Comparison of ENCODE assay signal across 13 cellular contexts in genomic region chr3:2770451-2770850, GRCh38.
A peak's percentile ranks its signal among the peaks of the same experiment; 100 is the strongest.
DNase-seq lines count a peak whose midpoint lies in the region; ATAC-seq, FAIRE-seq and TF ChIP-seq lines count a peak whose summit lies in the region.
"Had no signal": no experiment of that assay in that cellular context is flagged by ENCODE, and none has a peak within 500 bp of the region (broad histone marks: within the 10 kb centered on the region; RNA-seq: fewer than 3 reads in every experiment).

No MANE protein-coding gene starts in this region.

- H3K27me3 ChIP-seq in H7 (ENCODE audit: control insufficient read depth, insufficient read depth, low read length) (no peaks in the 10 kb centered on the region), GM12878 (replicated peaks in 1 of 2; ENCODE audit: control insufficient read depth in 2 of 2, insufficient read depth in 2 of 2, low read length in 1 of 2) (peaks cover 0 to 2% of the 10 kb centered on the region in 2 experiments; a peak in 1 of 4 replicates), mesenchymal stem cell (ENCODE audit: control insufficient read depth in 1 of 2, insufficient read depth in 1 of 2, low read length in 2 of 2) (no peaks in the 10 kb centered on the region)
- H3K27me3 ChIP-seq: brain microvascular endothelial cell, pancreas had no signal

- intact Hi-C loops in GM12878 (cut with micrococcal nuclease; ENCODE audit: unreplicated experiment), result no loop called here

- no peak overlapping the region for H2AK5ac ChIP-seq in mesenchymal stem cell (ENCODE audit: low read length, severe bottlenecking)

- no peak for TF ChIP-seq EP300 in GM12878 (IDR thresholded peaks at IDR 0.05; ENCODE audit: borderline replicate concordance in 1 of 2, control insufficient read depth in 1 of 2, low read depth in 2 of 2, low read length in 2 of 2)

- ATAC-seq in GM12878, result 0 out of 3 replicates have a peak, but pooled peaks have one; percentile 23
- ATAC-seq: pancreas had no signal

- H3K4me1 ChIP-seq in GM12878 (ENCODE audit: control insufficient read depth, insufficient read depth, low read length) (no peaks in the 10 kb centered on the region), mesenchymal stem cell (ENCODE audit: control insufficient read depth, insufficient read depth, low read depth, low read length) (no peaks in the 10 kb centered on the region)
- H3K4me1 ChIP-seq: pancreas had no signal

- H3K27ac ChIP-seq in GM12878 (ENCODE audit: control insufficient read depth, insufficient read depth) (no peak overlapping the region), mesenchymal stem cell (ENCODE audit: low read length, poor library complexity, severe bottlenecking) (no peak overlapping the region)
- H3K27ac ChIP-seq: brain microvascular endothelial cell, pancreas had no signal

- H3K79me2 ChIP-seq in GM12878 (ENCODE audit: control insufficient read depth, insufficient read depth, low read length), result no peaks in the 10 kb centered on the region

- SMC1A ChIA-PET in GM12878 (lab: Charles Lee; ENCODE audit: uncharacterized antibody, unreplicated experiment), result no interaction called here

- no peaks in the 10 kb centered on the region for H3K79me1 ChIP-seq in mesenchymal stem cell (replicated peaks; ENCODE audit: low read length, poor library complexity, severe bottlenecking)

- TF ChIP-seq RAD21 in GM12878 (IDR thresholded peaks at IDR 0.05; ENCODE audit: insufficient read depth, low read depth, low read length), result no peak

- CTCF ChIA-PET in GM12878 (lab: Yijun Ruan, JAX), result no interaction called here

- H4K91ac ChIP-seq in mesenchymal stem cell (ENCODE audit: low read length), result no peak overlapping the region

- H3K9ac ChIP-seq in GM12878 (ENCODE audit: control insufficient read depth, insufficient read depth, low read length), result no peak overlapping the region
- no peak overlapping the region for H3K9ac ChIP-seq in mesenchymal stem cell (ENCODE audit: low read length)

- H3K4me2 ChIP-seq in GM12878 (ENCODE audit: control insufficient read depth, insufficient read depth) (no peak overlapping the region), mesenchymal stem cell (ENCODE audit: low read length, poor library complexity, severe bottlenecking) (no peak overlapping the region)

- WGBS in GM12878 (ENCODE audit: insufficient coverage, insufficient replicate concordance, low lambda C conversion rate, missing lambda C conversion rate), result 43% methylated on average over 2 of the region's 2 CpGs
- 5% methylated on average over 2 of the region's 2 CpGs for WGBS in mesenchymal stem cell

- H3K36me3 ChIP-seq in H7 (replicated peaks; ENCODE audit: control insufficient read depth, insufficient read depth, low read length) (no peaks in the 10 kb centered on the region), GM12878 (ENCODE audit: control insufficient read depth in 2 of 2, insufficient read depth in 2 of 2, low read length in 1 of 2) (no peaks in the 10 kb centered on the region), mesenchymal stem cell (ENCODE audit: control insufficient read depth in 1 of 2, insufficient read depth in 2 of 2, low read depth in 1 of 2, low read length in 2 of 2) (no peaks in the 10 kb centered on the region)
- H3K36me3 ChIP-seq: brain microvascular endothelial cell, pancreas had no signal

- H4K8ac ChIP-seq in mesenchymal stem cell (ENCODE audit: low read length), result no peak overlapping the region

- no peak overlapping the region for H3K4ac ChIP-seq in mesenchymal stem cell (ENCODE audit: low read depth in 1 of 2, low read length in 2 of 2)

- H2BK5ac ChIP-seq in mesenchymal stem cell (ENCODE audit: low read depth, low read length, poor library complexity, severe bottlenecking), result no peak overlapping the region

- H2AFZ ChIP-seq in GM12878 (ENCODE audit: control insufficient read depth, low read depth, low read length) (no peak overlapping the region), mesenchymal stem cell (ENCODE audit: low read depth, low read length) (no peak overlapping the region)

- H4K20me1 ChIP-seq in GM12878 (ENCODE audit: control insufficient read depth, insufficient read depth), result no peaks in the 10 kb centered on the region

- no peak overlapping the region for H2BK120ac ChIP-seq in mesenchymal stem cell (ENCODE audit: low read depth, low read length)

- no peak overlapping the region for H3K14ac ChIP-seq in mesenchymal stem cell (ENCODE audit: low read length in 2 of 2)

- no TSS peak for BruUV-seq in GM12878 (replicated peaks; lab: Mats Ljungman, UMichigan)

- TF ChIP-seq POLR2A in GM12878 (IDR thresholded peaks at IDR 0.05; ENCODE audit: low read depth, low read length), result no peak

- no peak overlapping the region for H2BK12ac ChIP-seq in mesenchymal stem cell (ENCODE audit: low read length in 2 of 2)

- no peak overlapping the region for H3K23ac ChIP-seq in mesenchymal stem cell (ENCODE audit: low read length in 2 of 2)

- no peak overlapping the region for H3K18ac ChIP-seq in mesenchymal stem cell (ENCODE audit: low read depth in 1 of 2, low read length in 2 of 2)

- POLR2A ChIA-PET in GM12878 (lab: Charles Lee), result no interaction called here

- RAD21 ChIA-PET in GM12878 (lab: Charles Lee; ENCODE audit: unreplicated experiment), result no interaction called here

- in situ Hi-C loops in GM12878 (cut with MboI), result no loop called here

- H3K4me3 ChIP-seq in H7 (ENCODE audit: insufficient read depth, low read depth, low read length), result no peak overlapping the region
- H3K4me3 ChIP-seq in GM12878, result no peak overlapping the region
- no peak overlapping the region for H3K4me3 ChIP-seq in mesenchymal stem cell (ENCODE audit: insufficient read depth in 1 of 2, low read depth in 1 of 2, low read length in 2 of 2)
- no peak overlapping the region for H3K4me3 ChIP-seq in foreskin fibroblast (ENCODE audit: low read depth in 1 of 2, low read length in 2 of 2)
- H3K4me3 ChIP-seq: pancreas had no signal

- DNase-seq in H7 (peak; percentile 25), GM12878 (ENCODE audit: low read depth, low spot score) (no peak), mesenchymal stem cell (peak; percentile 95), D721Med (ENCODE audit: insufficient read length, low spot score) (no peak), NCI-H1105 (lab: John Stamatoyannopoulos, UW) (no peak), midbrain (lab: John Stamatoyannopoulos, UW) (no peak), foreskin fibroblast (no peak)
- DNase-seq: activated CD4-positive, CD25-positive, alpha-beta regulatory T cell; brain microvascular endothelial cell; effector CD8-positive, alpha-beta T cell; KBM-7; NCI-H1105 treated with DMSO at 0.1 percent for 48 hours; pancreas had no signal

- FAIRE-seq in GM12878 (lab: Jason Lieb, UNC) (no peak), D721Med (lab: Jason Lieb, UNC) (no peak)
- FAIRE-seq: pancreas had no signal

- H3K9me3 ChIP-seq in GM12878 (replicated peaks; ENCODE audit: control insufficient read depth, insufficient read depth, low read length) (no peaks in the 10 kb centered on the region; the same call in 2 of the 3 replicates), mesenchymal stem cell (ENCODE audit: control insufficient read depth, low read length) (no peaks in the 10 kb centered on the region)
- H3K9me3 ChIP-seq: pancreas had no signal

- no peak for TF ChIP-seq CTCF in GM12878 (IDR thresholded peaks at IDR 0.05 in 2 of 3, conservative IDR thresholded peaks at IDR 0.05 in 1 of 3; ENCODE audit: control insufficient read depth in 2 of 3, extremely low read depth in 1 of 3, insufficient read depth in 1 of 3, low read depth in 3 of 3, low read length in 3 of 3)
- TF ChIP-seq CTCF in D721Med (IDR thresholded peaks at IDR 0.05; ENCODE audit: insufficient read depth, missing control alignments), result no peak
- TF ChIP-seq CTCF in foreskin fibroblast (IDR thresholded peaks at IDR 0.05; ENCODE audit: low read depth, low read length), result no peak

- no peak overlapping the region for H2BK15ac ChIP-seq in mesenchymal stem cell (ENCODE audit: low read depth, poor library complexity, severe bottlenecking)

TF ChIP-seq in GM12878, 131 proteins besides CTCF, POLR2A, EP300 and RAD21 (continues in another document):
- TF ChIP-seq GABPA (IDR thresholded peaks at IDR 0.05; ENCODE audit: low read depth), result no peak
- TF ChIP-seq E2F8 (IDR thresholded peaks at IDR 0.05; ENCODE audit: low read depth, partially characterized antibody), result no peak
- TF ChIP-seq ATF7 (IDR thresholded peaks at IDR 0.05; ENCODE audit: low read depth), result no peak

Comparison
In these comparisons a context has a peak if more than half of its experiments do, and no peak if none do; other contexts are left out.
1. DNase-seq: peak in H7 (single experiment) and mesenchymal stem cell (single experiment); none in GM12878 (single experiment), D721Med (single experiment), NCI-H1105 (single experiment), midbrain (single experiment) and foreskin fibroblast (0 of 2).